8 cellular contexts compared by ENCODE assay signal in genomic region chr14:24146622-24146977, GRCh38. TPM values are rescaled to one million over a fixed set of nuclear protein-coding genes. Genes with fewer than 3 reads are reported as not detected.
DNase-seq lines count a peak whose midpoint lies in the region; TF ChIP-seq lines count a peak whose summit lies in the region.

No MANE protein-coding gene starts in this region.

- no peaks in the 10 kb centered on the region for H3K27me3 ChIP-seq in MG63
- no peaks in the 10 kb centered on the region for H3K27me3 ChIP-seq in stomach

- no peak for TF ChIP-seq POLR2A in stomach (IDR thresholded peaks at IDR 0.05)

- H3K4me3 ChIP-seq in MG63 (peak overlapping the region; percentile 94), foreskin fibroblast (ENCODE audit: low read depth in 1 of 2, low read length in 2 of 2) (peak overlapping the region; percentile 73 to 90), stomach (peak overlapping the region; percentile 76 to 96 (median 88))

- DNase-seq in HCEC 1CT, result peak; percentile 95
- DNase-seq in MG63, result peak; percentile 97
- DNase-seq in SHP77 treated with DMSO at 0.1 percent for 48 hours (lab: John Stamatoyannopoulos, UW), result peak; percentile 99
- DNase-seq in activated gamma-delta T cell treated with Interleukin-2 at 50 U/mL for 16 hours, result peak; percentile 77
- DNase-seq in foreskin fibroblast, result peak; percentile 97 to 98
- DNase-seq in neural crest cell (ENCODE audit: low read depth, low spot score), result peak; percentile 95
- peak; percentile 95 for DNase-seq in stomach

- H3K36me3 Mint-ChIP-seq in neural crest cell (ENCODE audit: low read depth), result no peaks in the 10 kb centered on the region

- H3K9ac ChIP-seq in ES-I3 (ENCODE audit: low read depth, low read length), result peak overlapping the region; percentile 95

- peak overlapping the region; percentile 91 to 98 (median 97) for H3K27ac ChIP-seq in stomach

- TF ChIP-seq CTCF in foreskin fibroblast (IDR thresholded peaks at IDR 0.05; ENCODE audit: low read depth, low read length) (no peak), neural crest cell (conservative IDR thresholded peaks at IDR 0.05) (no peak), stomach (IDR thresholded peaks at IDR 0.05) (no peak)

- no peaks in the 10 kb centered on the region for H3K9me3 Mint-ChIP-seq in neural crest cell

- peak overlapping the region; percentile 99 for H3K4me3 Mint-ChIP-seq in neural crest cell

- intact Hi-C loops in stomach (cut with DNase I; ENCODE audit: low total_unique reads), result no loop called here

- H3K9me3 ChIP-seq in ES-I3 (ENCODE audit: control insufficient read depth, insufficient read depth, low read length) (no peaks in the 10 kb centered on the region), MG63 (no peaks in the 10 kb centered on the region), stomach (no peaks in the 10 kb centered on the region)

- WGBS in stomach, 5 donors, result 0 to 2% (median 1%) methylated on average over 16 to 17 of the region's 17 CpGs

- H3K4me1 ChIP-seq in ES-I3 (ENCODE audit: insufficient read depth, low read length) (peaks cover 6% of the 10 kb centered on the region; the same call in 1 of the 2 replicates), stomach (peaks cover 31 to 69% (median 55%) of the 10 kb centered on the region in 4 donors)

- H3K27me3 Mint-ChIP-seq in neural crest cell (ENCODE audit: low read depth), result no peaks in the 10 kb centered on the region

- peak overlapping the region; percentile 91 for H3K27ac Mint-ChIP-seq in neural crest cell (ENCODE audit: unreplicated experiment)

- peaks cover 30% of the 10 kb centered on the region for H3K4me1 Mint-ChIP-seq in neural crest cell

- H3K36me3 ChIP-seq in ES-I3 (ENCODE audit: insufficient read depth, low read length), result peaks cover 7% of the 10 kb centered on the region; the same call in 1 of the 2 replicates
- peaks cover 35% of the 10 kb centered on the region for H3K36me3 ChIP-seq in MG63
- H3K36me3 ChIP-seq in stomach, result peaks cover 17 to 47% (median 44%) of the 10 kb centered on the region in 4 donors

- no peak for TF ChIP-seq EP300 in stomach (IDR thresholded peaks at IDR 0.05)

RNA-seq across cellular contexts. Expression of gene PSME2, which starts 0.2 kb away (rescaled TPM):
- 84.9 and 111 TPM in 2 replicates for total RNA-seq in MG63 (2014; rRNA removed; shearing (Covaris generic); ENCODE audit: low replicate concordance)
- total RNA-seq in neural crest cell, result 125 and 131 TPM in 2 replicates
- 100 to 1,000 TPM in 2 of 5 donors, 10 to 100 TPM in 3; 62.4 to 339 (median 83.9) TPM for total RNA-seq in stomach
- polyA plus RNA-seq in stomach, result 100 to 1,000 TPM; 302 to 421 (median 403) TPM

RNA-seq across cellular contexts. Expression of gene RNF31, which starts 0.7 kb away (rescaled TPM):
- 39.6 and 52.1 TPM in 2 replicates for total RNA-seq in MG63 (2014; rRNA removed; shearing (Covaris generic); ENCODE audit: low replicate concordance)
- total RNA-seq in neural crest cell (65.5 and 82.2 TPM in 2 replicates), stomach (100 to 1,000 TPM in 2 of 5 donors, 10 to 100 TPM in 3; 53.2 to 523 (median 94.2) TPM)
- polyA plus RNA-seq in stomach, result 10 to 100 TPM; 64.0 to 88.7 (median 68.6) TPM

RNA-seq across cellular contexts. Expression of gene EMC9, which starts 5.2 kb away (rescaled TPM):
- total RNA-seq in MG63 (2014; rRNA removed; shearing (Covaris generic); ENCODE audit: low replicate concordance), result 7.2 and 15.7 TPM in 2 replicates
- total RNA-seq in neural crest cell (28.3 and 30.3 TPM in 2 replicates), stomach (10 to 100 TPM in 1 of 5 donors, 1 to 10 TPM in 4; 1.3 to 33.9 (median 4.6) TPM)
- 10 to 100 TPM; 32.0 to 59.6 (median 42.9) TPM for polyA plus RNA-seq in stomach

RNA-seq across cellular contexts. Expression of gene PSME1, which starts 10.6 kb away (rescaled TPM):
- 37.5 and 39.3 TPM in 2 replicates for total RNA-seq in MG63 (2014; rRNA removed; shearing (Covaris generic); ENCODE audit: low replicate concordance)
- total RNA-seq in neural crest cell (81.4 and 88.5 TPM in 2 replicates), stomach (100 to 1,000 TPM in 1 of 5 donors, 10 to 100 TPM in 4; 38.5 to 129 (median 91.1) TPM)
- polyA plus RNA-seq in stomach, result 100 to 1,000 TPM; 217 to 322 (median 310) TPM

RNA-seq across cellular contexts. Expression of gene IRF9, which starts 14.5 kb away (rescaled TPM):
- total RNA-seq in MG63 (2014; rRNA removed; shearing (Covaris generic); ENCODE audit: low replicate concordance), result 15.8 and 26.4 TPM in 2 replicates
- total RNA-seq in neural crest cell (22.9 and 23.0 TPM in 2 replicates), stomach (100 to 1,000 TPM in 2 of 5 donors, 10 to 100 TPM in 2, 1 to 10 TPM in 1; 1.4 to 143 (median 91.4) TPM)
- polyA plus RNA-seq in stomach, result 100 to 1,000 TPM in 1 of 3 donors, 10 to 100 TPM in 2; 64.6 to 101 (median 65.1) TPM

Comparison
In these comparisons a context has a peak if more than half of its experiments do, and no peak if none do; other contexts are left out.
1. Peak in every context shown above with its lines: DNase-seq, H3K4me3 ChIP-seq and H3K27ac ChIP-seq.